Comparison of ENCODE assay signal across 31 cellular contexts in genomic region chr2:123596649-123597048, GRCh38.
"Had no signal": no experiment of that assay in that cellular context is flagged by ENCODE, and none has a peak within 500 bp of the region (broad histone marks: within the 10 kb centered on the region; RNA-seq: fewer than 3 reads in every experiment).

No MANE protein-coding gene starts in this region.

- H3K4me1 ChIP-seq: Peyer's patch had no signal

- DNase-seq: activated CD4-positive, alpha-beta T cell treated with anti-CD3 and anti-CD28 coated beads, Interleukin-2, amount 10 ng/mL, durations not matched to agents 24 days and 14 days; activated CD4-positive, alpha-beta T cell treated with anti-CD3 and anti-CD28 coated beads, Interleukin-2, amount 50 U/mL, for 4 hours; activated CD8-positive, alpha-beta memory T cell treated with anti-CD3 and anti-CD28 coated beads, Interleukin-2, amount 50 U/mL, for 4 hours; activated gamma-delta T cell treated with Interleukin-2 at 50 U/mL for 16 hours; activated naive CD4-positive, alpha-beta T cell treated with anti-CD3 and anti-CD28 coated beads for 36 hours; activated naive CD8-positive, alpha-beta T cell treated with anti-CD3 and anti-CD28 coated beads, Interleukin-2, amount 50 U/mL, for 24 hours; activated T-cell treated with anti-CD3 and anti-CD28 coated beads for 4 hours; activated T-cell treated with anti-CD3 and anti-CD28 coated beads, Interleukin-2, amount 50 U/mL, for 4 hours; anterior cingulate cortex; brain microvascular endothelial cell; Kasumi-1; KG1; MM.1S; MV-4-11; NCI-H1092; NCI-H1436 treated with DMSO at 0.1 percent for 48 hours; NCI-H1694 treated with DMSO at 0.1 percent for 48 hours; NCI-H2029; NCI-H345; NCI-H524 treated with DMSO at 0.1 percent for 48 hours; NK-92 treated with Interleukin-12 subunit alpha and Interleukin-12 subunit beta, amount 100 ng/mL, for 24 hours; PC-3; Peyer's patch; RPMI8226 had no signal

- H3K4me3 Mint-ChIP-seq: activated CD4-positive, alpha-beta T cell treated with anti-CD3 and anti-CD28 coated beads, Interleukin-2, amount 10 ng/mL, durations not matched to agents 24 days and 14 days; activated naive CD4-positive, alpha-beta T cell treated with anti-CD3 and anti-CD28 coated beads for 36 hours; activated naive CD8-positive, alpha-beta T cell treated with anti-CD3 and anti-CD28 coated beads, Interleukin-2, amount 50 U/mL, for 24 hours; activated T-cell treated with anti-CD3 and anti-CD28 coated beads, Interleukin-2, amount 50 U/mL, for 4 hours; activated T-helper 1 cell treated with anti-CD3 and anti-CD28 coated beads, Interleukin-12 subunit alpha, Interleukin-12 subunit beta, Interleukin-2, Interleukin-4 antibody, amounts not matched to agents 30 ng/mL and 10 ng/mL and 1 ng/mL, durations not matched to agents 14 hours and 24 hours and 36 hours; central memory CD8-positive, alpha-beta T cell; T-helper 1 cell treated with Interleukin-12 subunit alpha and Interleukin-12 subunit beta and Interleukin-4 antibody, amounts not matched to agents 30 μg/mL and 1 μg/mL, for 36 hours; T-helper 2 cell treated with Interferon-gamma antibody and Interleukin-4, amounts not matched to agents 5 μg/mL and 100 μg/mL, for 36 hours had no signal

- H3K36me3 ChIP-seq: brain microvascular endothelial cell, cardiac muscle cell, Peyer's patch had no signal

- H3K4me3 ChIP-seq: cardiac muscle cell, Peyer's patch had no signal

- H3K9me3 ChIP-seq: Peyer's patch had no signal

- H3K27ac ChIP-seq: brain microvascular endothelial cell, cardiac muscle cell, Peyer's patch had no signal

- H3K27ac Mint-ChIP-seq: activated CD4-positive, alpha-beta T cell treated with anti-CD3 and anti-CD28 coated beads, Interleukin-2, amount 10 ng/mL, durations not matched to agents 24 days and 14 days; activated naive CD4-positive, alpha-beta T cell treated with anti-CD3 and anti-CD28 coated beads for 36 hours; activated naive CD4-positive, alpha-beta T cell treated with anti-CD3 and anti-CD28 coated beads, Interleukin-2, amount 50 U/mL, for 72 hours; activated naive CD8-positive, alpha-beta T cell treated with anti-CD3 and anti-CD28 coated beads, Interleukin-2, amount 50 U/mL, for 24 hours; activated T-helper 1 cell treated with anti-CD3 and anti-CD28 coated beads, Interleukin-12 subunit alpha, Interleukin-12 subunit beta, Interleukin-2, Interleukin-4 antibody, amounts not matched to agents 30 ng/mL and 10 ng/mL and 1 ng/mL, durations not matched to agents 14 hours and 24 hours and 36 hours; T-helper 1 cell treated with Interleukin-12 subunit alpha and Interleukin-12 subunit beta and Interleukin-4 antibody, amounts not matched to agents 30 μg/mL and 1 μg/mL, for 36 hours; T-helper 2 cell treated with Interferon-gamma antibody and Interleukin-4, amounts not matched to agents 5 μg/mL and 100 μg/mL, for 36 hours had no signal

- H3K4me1 Mint-ChIP-seq: activated CD4-positive, alpha-beta T cell treated with anti-CD3 and anti-CD28 coated beads, Interleukin-2, amount 10 ng/mL, durations not matched to agents 24 days and 14 days; activated naive CD8-positive, alpha-beta T cell treated with anti-CD3 and anti-CD28 coated beads, Interleukin-2, amount 50 U/mL, for 24 hours; central memory CD8-positive, alpha-beta T cell had no signal

- ATAC-seq: activated naive CD4-positive, alpha-beta T cell treated with anti-CD3 and anti-CD28 coated beads, Interleukin-2, amount 50 U/mL, for 72 hours; activated naive CD8-positive, alpha-beta T cell treated with anti-CD3 and anti-CD28 coated beads, Interleukin-2, amount 50 U/mL, for 24 hours; activated T-cell treated with anti-CD3 and anti-CD28 coated beads, Interleukin-2, amount 50 U/mL, for 4 hours; PC-3 had no signal

- FAIRE-seq: TTC549 had no signal

- H3K27me3 Mint-ChIP-seq: activated CD4-positive, alpha-beta T cell treated with anti-CD3 and anti-CD28 coated beads, Interleukin-2, amount 10 ng/mL, durations not matched to agents 24 days and 14 days; activated naive CD8-positive, alpha-beta T cell treated with anti-CD3 and anti-CD28 coated beads, Interleukin-2, amount 50 U/mL, for 24 hours; central memory CD8-positive, alpha-beta T cell had no signal

- H3K27me3 ChIP-seq: brain microvascular endothelial cell, cardiac muscle cell, Peyer's patch had no signal
